In the genomic region with DNA sequence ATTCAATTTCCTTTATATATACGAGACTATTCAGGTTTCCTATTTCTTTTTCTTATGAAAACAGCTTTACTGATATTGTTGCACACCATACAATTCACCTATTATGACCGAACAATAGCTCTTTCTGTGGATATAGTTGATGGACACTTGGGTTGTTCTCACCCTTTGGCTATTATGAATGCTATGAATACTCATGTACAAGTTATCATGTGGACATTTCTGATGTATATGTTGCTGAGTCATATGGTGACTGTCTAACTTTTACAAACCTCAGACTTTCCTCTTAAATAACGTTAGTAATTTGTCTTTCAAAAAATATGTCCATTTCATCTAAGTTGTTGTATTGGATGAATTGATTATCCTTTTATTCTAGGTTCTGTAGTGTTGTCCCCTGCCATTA, we compare ENCODE assay signal across 26 cellular contexts.
DNase-seq lines count a peak whose midpoint lies in the region; ATAC-seq, FAIRE-seq and TF ChIP-seq lines count a peak whose summit lies in the region.
"Had no signal": no experiment of that assay in that cellular context is flagged by ENCODE, and none has a peak within 500 bp of the region (broad histone marks: within the 10 kb centered on the region; RNA-seq: fewer than 3 reads in every experiment).

No MANE protein-coding gene starts in this region.

- no peak for ATAC-seq in HG03378 (IDR thresholded peaks at IDR 0.05; ENCODE audit: unreplicated experiment)
- ATAC-seq: activated T-cell treated with anti-CD3 and anti-CD28 coated beads, Interleukin-2, amount 50 U/mL, for 4 hours; effector memory CD8-positive, alpha-beta T cell; lower lobe of right lung; mucosa of descending colon; stimulated activated naive B cell treated with anti-CD40 and anti-IgM and Interleukin-4, amounts not matched to agents 10 μg/mL and 1 μg/mL and 100 μg/mL, for 72 hours had no signal

- no peak for TF ChIP-seq POLR2A in H54 (IDR thresholded peaks at IDR 0.05; ENCODE audit: low read depth, low read length)

- H3K4me3 ChIP-seq in fibroblast of mammary gland (ENCODE audit: control insufficient read depth, low read depth, low read length) = no peak overlapping the region
- H3K4me3 ChIP-seq: colonic mucosa, lower lobe of right lung, mucosa of descending colon, ovary, right atrium auricular region, spleen, testis, uterus had no signal

- peak; percentile 10 for DNase-seq in EL
- no peak for DNase-seq in H54 (ENCODE audit: insufficient read length, low spot score)
- peak; percentile 20 for DNase-seq in SW480 (ENCODE audit: low spot score)
- DNase-seq in fibroblast of mammary gland (ENCODE audit: low read depth) = peak; percentile 42
- DNase-seq in COLO668 (lab: John Stamatoyannopoulos, UW; ENCODE audit: unreplicated experiment) = no peak
- no peak for DNase-seq in DMS79 (lab: John Stamatoyannopoulos, UW)
- DNase-seq: activated CD4-positive, alpha-beta memory T cell treated with anti-CD3 and anti-CD28 coated beads, Interleukin-2, amount 10 ng/mL, durations not matched to agents 7 days and 5 days; activated naive CD4-positive, alpha-beta T cell; activated T-cell treated with anti-CD3 and anti-CD28 coated beads, Interleukin-2, amount 50 U/mL, for 4 hours; colonic mucosa; effector memory CD8-positive, alpha-beta T cell; lower lobe of right lung; mucosa of descending colon; NCI-H1092; NCI-H2029; NCI-H226; ovary; SHP77; spleen; stimulated activated CD4-positive, alpha-beta T cell treated with anti-CD3 and anti-CD28 coated beads, Interleukin-4, amount 100 ng/mL, for 1 hour; stimulated activated naive B cell treated with anti-CD40 and anti-IgM and Interleukin-4, amounts not matched to agents 10 μg/mL and 1 μg/mL and 100 μg/mL, for 72 hours; SW 1271; testis; uterus had no signal

- TF ChIP-seq CTCF in fibroblast of mammary gland (conservative IDR thresholded peaks at IDR 0.05; ENCODE audit: control insufficient read depth, insufficient read depth, low read depth, low read length) = no peak

- FAIRE-seq in H54 (lab: Jason Lieb, UNC) = peak; percentile 85

Comparison
In these comparisons a context has a peak if more than half of its experiments do, and no peak if none do; other contexts are left out.
1. DNase-seq: peak in EL (single experiment), SW480 (single experiment) and fibroblast of mammary gland (single experiment); none in H54 (single experiment), COLO668 (single experiment) and DMS79 (single experiment).